ENCODE assay signal across 8 cellular contexts in genomic region chr11:128551641-128552335, GRCh38. TPM values are rescaled to one million over a fixed set of nuclear protein-coding genes. Genes with fewer than 3 reads are reported as not detected.
DNase-seq lines count a peak whose midpoint lies in the region; ATAC-seq and TF ChIP-seq lines count a peak whose summit lies in the region.

No MANE protein-coding gene starts in this region.

- H3K4me1 ChIP-seq in gastroesophageal sphincter = peaks cover 0 to 57% (median 6%) of the 10 kb centered on the region in 3 donors
- H3K4me1 ChIP-seq in GM23248 (ENCODE audit: insufficient read depth) = peaks cover 7% of the 10 kb centered on the region

- no peak overlapping the region for H2AFZ ChIP-seq in GM23248

- TF ChIP-seq CTCF in gastroesophageal sphincter (IDR thresholded peaks at IDR 0.05) = no peak

- ATAC-seq in GM18508 (IDR thresholded peaks at IDR 0.05; ENCODE audit: insufficient read depth, unreplicated experiment) (peak; percentile 51), GM21423 (IDR thresholded peaks at IDR 0.05; ENCODE audit: unreplicated experiment) (peak; percentile 59), HG03521 (IDR thresholded peaks at IDR 0.05; ENCODE audit: unreplicated experiment) (peak; percentile 55), gastroesophageal sphincter (no peak)

- H3K36me3 ChIP-seq in gastroesophageal sphincter (no peaks in the 10 kb centered on the region), GM23248 (ENCODE audit: low read depth) (no peaks in the 10 kb centered on the region)

- H3K27me3 ChIP-seq in gastroesophageal sphincter (no peaks in the 10 kb centered on the region), GM23248 (replicated peaks; ENCODE audit: insufficient read depth) (no peaks in the 10 kb centered on the region)

- no peak for TF ChIP-seq POLR2A in gastroesophageal sphincter (IDR thresholded peaks at IDR 0.05)

- no peak overlapping the region for H3K9ac ChIP-seq in GM23248

- DNase-seq in G401 (ENCODE audit: low spot score) = no peak
- no peak for DNase-seq in GM23248
- no peak for DNase-seq in NCI-H2196 treated with DMSO at 0.1 percent for 48 hours (lab: John Stamatoyannopoulos, UW; ENCODE audit: unreplicated experiment)
- DNase-seq in HPDE6-E6E7 (ENCODE audit: extremely low spot score) = no peak

- H4K20me1 ChIP-seq in GM23248 (ENCODE audit: insufficient read depth) = no peaks in the 10 kb centered on the region

- in situ Hi-C loops in G401 (cut with HindIII; ENCODE audit: low sequenced_read_pairs) = no loop called here
- in situ Hi-C loops in GM23248 (cut with MboI) = no loop called here

- peak overlapping the region in 3 of 4 donors; percentile 43 to 81 (median 61) for H3K27ac ChIP-seq in gastroesophageal sphincter
- H3K27ac ChIP-seq in GM23248 = no peak overlapping the region

- no peak for TF ChIP-seq EP300 in gastroesophageal sphincter (IDR thresholded peaks at IDR 0.05)

- H3K9me3 ChIP-seq in gastroesophageal sphincter (no peaks in the 10 kb centered on the region), GM23248 (ENCODE audit: low read depth) (no peaks in the 10 kb centered on the region)

- WGBS in gastroesophageal sphincter (ENCODE audit: low coverage in 1 of 2), 2 donors = 68 to 86% methylated on average over 4 to 9 of the region's 9 CpGs
- 87 to 88% methylated on average over 9 of the region's 9 CpGs for WGBS in GM23248 (ENCODE audit: low coverage in 1 of 2, low lambda C conversion rate in 2 of 2, missing lambda C conversion rate in 2 of 2), 2 experiments

- H3F3A ChIP-seq in GM23248 (ENCODE audit: insufficient read depth) = no peaks in the 10 kb centered on the region

- no peaks in the 10 kb centered on the region for H3K9me2 ChIP-seq in GM23248 (ENCODE audit: insufficient read depth)

- no peak overlapping the region for H3K4me2 ChIP-seq in GM23248 (ENCODE audit: unreplicated experiment)

- H3K79me2 ChIP-seq in GM23248 (ENCODE audit: insufficient read depth) = no peaks in the 10 kb centered on the region

- no peak overlapping the region for H3K4me3 ChIP-seq in gastroesophageal sphincter
- H3K4me3 ChIP-seq in GM23248 = no peak overlapping the region

RNA-seq across cellular contexts. Expression of gene ETS1, which starts 35.6 kb away (rescaled TPM):
- total RNA-seq in gastroesophageal sphincter = 10 to 100 TPM; 32.2 to 65.2 (median 51.0) TPM
- 50.3 and 61.7 TPM in 2 replicates for total RNA-seq in G401 (2014; rRNA removed; shearing (Covaris generic))
- 58.6 and 61.0 TPM in 2 replicates for total RNA-seq in GM23248 (2014; rRNA removed; shearing (Covaris generic))
- 18.4 and 19.9 TPM in 2 replicates for polyA plus RNA-seq in GM23248 (2016; fragmentation: Nextera tagmentation; extraction: Ambion mirVana)
